Comparison of ENCODE assay signal across 20 cellular contexts in genomic region chr9:131818089-131818488, GRCh38.
"Had no signal": no experiment of that assay in that cellular context is flagged by ENCODE, and none has a peak within 500 bp of the region (broad histone marks: within the 10 kb centered on the region; RNA-seq: fewer than 3 reads in every experiment).

No MANE protein-coding gene starts in this region.

- H3K4me1 Mint-ChIP-seq: activated naive CD4-positive, alpha-beta T cell treated with anti-CD3 and anti-CD28 coated beads, Interleukin-2, amount 10 ng/mL, durations not matched to agents 7 days and 5 days; activated naive CD8-positive, alpha-beta T cell treated with anti-CD3 and anti-CD28 coated beads for 36 hours had no signal

- H3K4me3 ChIP-seq: cardiac muscle cell had no signal

- H3K9me3 ChIP-seq: SK-N-SH had no signal

- ATAC-seq: activated CD8-positive, alpha-beta T cell treated with anti-CD3 and anti-CD28 coated beads for 36 hours; activated T-cell treated with anti-CD3 and anti-CD28 coated beads, Interleukin-2, amount 50 U/mL, for 72 hours had no signal

- H3K9me3 Mint-ChIP-seq: activated CD8-positive, alpha-beta T cell treated with anti-CD3 and anti-CD28 coated beads for 36 hours; activated naive CD4-positive, alpha-beta T cell treated with anti-CD3 and anti-CD28 coated beads, Interleukin-2, amount 10 ng/mL, durations not matched to agents 7 days and 5 days; activated naive CD8-positive, alpha-beta T cell treated with anti-CD3 and anti-CD28 coated beads for 36 hours; activated T-cell treated with anti-CD3 and anti-CD28 coated beads, Interleukin-2, amount 50 U/mL, for 72 hours; activated T-helper 2 cell treated with anti-CD3 and anti-CD28 coated beads, Interferon-gamma antibody, Interleukin-2, Interleukin-4, amounts not matched to agents 10 μg/mL and 5 μg/mL and 100 μg/mL, durations not matched to agents 14 hours and 24 hours and 36 hours had no signal

- H3K36me3 ChIP-seq: brain microvascular endothelial cell, cardiac muscle cell had no signal

- H3K27ac Mint-ChIP-seq: activated CD8-positive, alpha-beta T cell treated with anti-CD3 and anti-CD28 coated beads for 36 hours; activated naive CD4-positive, alpha-beta T cell treated with anti-CD3 and anti-CD28 coated beads, Interleukin-2, amount 10 ng/mL, durations not matched to agents 7 days and 5 days; activated naive CD8-positive, alpha-beta T cell treated with anti-CD3 and anti-CD28 coated beads for 36 hours; activated T-cell treated with anti-CD3 and anti-CD28 coated beads, Interleukin-2, amount 50 U/mL, for 72 hours; activated T-helper 2 cell treated with anti-CD3 and anti-CD28 coated beads, Interferon-gamma antibody, Interleukin-2, Interleukin-4, amounts not matched to agents 10 μg/mL and 5 μg/mL and 100 μg/mL, durations not matched to agents 14 hours and 24 hours and 36 hours had no signal

- H3K9me2 ChIP-seq: SK-N-SH had no signal

- H3K27me3 ChIP-seq: cardiac muscle cell had no signal

- DNase-seq: activated CD4-positive, CD25-positive, alpha-beta regulatory T cell; activated CD8-positive, alpha-beta memory T cell treated with anti-CD3 and anti-CD28 coated beads, Interleukin-2, amount 50 U/mL, for 4 hours; activated CD8-positive, alpha-beta T cell treated with anti-CD3 and anti-CD28 coated beads for 36 hours; activated gamma-delta T cell treated with Interleukin-2 at 50 U/mL for 16 hours; activated naive CD4-positive, alpha-beta T cell treated with anti-CD3 and anti-CD28 coated beads, Interleukin-2, amount 10 ng/mL, durations not matched to agents 7 days and 5 days; activated naive CD8-positive, alpha-beta T cell treated with anti-CD3 and anti-CD28 coated beads for 36 hours; activated T-cell treated with anti-CD3 and anti-CD28 coated beads, Interleukin-2, amount 50 U/mL, for 72 hours; brain microvascular endothelial cell; Kasumi-1; KBM-7; NCI-H1048; NCI-H1417 treated with DMSO at 0.1 percent for 48 hours; NCI-H526; SIG-M5; SK-N-SH; T-helper 1 cell had no signal

- H3K27ac ChIP-seq: brain microvascular endothelial cell, cardiac muscle cell, VCaP had no signal

- H3K36me3 Mint-ChIP-seq: activated naive CD4-positive, alpha-beta T cell treated with anti-CD3 and anti-CD28 coated beads, Interleukin-2, amount 10 ng/mL, durations not matched to agents 7 days and 5 days; activated naive CD8-positive, alpha-beta T cell treated with anti-CD3 and anti-CD28 coated beads for 36 hours had no signal

- H3K4me2 ChIP-seq: SK-N-SH had no signal

- H3K4me3 Mint-ChIP-seq: activated CD8-positive, alpha-beta T cell treated with anti-CD3 and anti-CD28 coated beads for 36 hours; activated naive CD4-positive, alpha-beta T cell treated with anti-CD3 and anti-CD28 coated beads, Interleukin-2, amount 10 ng/mL, durations not matched to agents 7 days and 5 days; activated naive CD8-positive, alpha-beta T cell treated with anti-CD3 and anti-CD28 coated beads for 36 hours; activated T-cell treated with anti-CD3 and anti-CD28 coated beads, Interleukin-2, amount 50 U/mL, for 72 hours had no signal

- FAIRE-seq: colon had no signal
